25 cellular contexts compared by ENCODE assay signal in genomic region chr19:36183455-36183741, GRCh38. TPM values are rescaled to one million over a fixed set of nuclear protein-coding genes. Genes with fewer than 3 reads are reported as not detected.
DNase-seq lines count a peak whose midpoint lies in the region; FAIRE-seq and TF ChIP-seq lines count a peak whose summit lies in the region.
"Had no signal": no experiment of that assay in that cellular context is flagged by ENCODE, and none has a peak within 500 bp of the region (broad histone marks: within the 10 kb centered on the region; RNA-seq: fewer than 3 reads in every experiment).

No MANE protein-coding gene starts in this region.

- no peaks in the 10 kb centered on the region for H3K27me3 Mint-ChIP-seq in activated CD4-positive, alpha-beta T cell treated with anti-CD3 and anti-CD28 coated beads, Interleukin-2, amount 10 ng/mL, durations not matched to agents 7 days and 5 days
- H3K27me3 Mint-ChIP-seq: activated CD8-positive, alpha-beta T cell treated with anti-CD3 and anti-CD28 coated beads for 36 hours; CD8-positive, alpha-beta memory T cell; memory B cell; T-helper 17 cell had no signal

- FAIRE-seq in small intestine (lab: Jason Lieb, UNC): no peak
- FAIRE-seq: endothelial cell of umbilical vein, H54 had no signal

- no peaks in the 10 kb centered on the region for H4K20me1 ChIP-seq in smooth muscle cell (ENCODE audit: low read depth)

- CTCF ChIA-PET in activated CD4-positive, alpha-beta T cell treated with anti-CD3 and anti-CD28 coated beads, Interleukin-2, amount 10 ng/mL, durations not matched to agents 7 days and 5 days (lab: Charles Lee): interaction anchor here (1.1 kb wide), 1 partner anchor 8 kb away, joined by 3 read pairs; no protein-coding TSS in a partner anchor

- no peaks in the 10 kb centered on the region for H3K79me1 ChIP-seq in neuronal stem cell (ENCODE audit: low read depth, low read length)

- TF ChIP-seq CTCF in smooth muscle cell (IDR thresholded peaks at IDR 0.05; ENCODE audit: borderline replicate concordance, insufficient read depth, poor library complexity, severe bottlenecking): no peak

- no peak overlapping the region for H3K27ac Mint-ChIP-seq in activated CD4-positive, alpha-beta T cell treated with anti-CD3 and anti-CD28 coated beads, Interleukin-2, amount 10 ng/mL, durations not matched to agents 7 days and 5 days
- H3K27ac Mint-ChIP-seq: activated CD8-positive, alpha-beta T cell treated with anti-CD3 and anti-CD28 coated beads for 36 hours; activated naive CD4-positive, alpha-beta T cell treated with anti-CD3 and anti-CD28 coated beads for 36 hours; activated T-helper 1 cell treated with anti-CD3 and anti-CD28 coated beads, Interleukin-12 subunit alpha, Interleukin-12 subunit beta, Interleukin-2, Interleukin-4 antibody, amounts not matched to agents 30 ng/mL and 10 ng/mL and 1 ng/mL, durations not matched to agents 14 hours and 24 hours and 36 hours; CD8-positive, alpha-beta memory T cell; memory B cell; stimulated activated effector memory CD8-positive, alpha-beta T cell treated with anti-CD3 and anti-CD28 coated beads, Interleukin-12 subunit alpha, Interleukin-12 subunit beta, amount 100 ng/mL, for 72 hours; T-helper 17 cell had no signal

- no peaks in the 10 kb centered on the region for H3K79me2 ChIP-seq in smooth muscle cell (ENCODE audit: low read depth)

- H3K4ac ChIP-seq in neuronal stem cell (ENCODE audit: low read length): no peak overlapping the region

- H3K23ac ChIP-seq in neuronal stem cell (ENCODE audit: low read depth, low read length, poor library complexity): no peak overlapping the region

- no peak overlapping the region for H3K4me2 ChIP-seq in smooth muscle cell
- H3K4me2 ChIP-seq in neuronal stem cell (ENCODE audit: insufficient read depth, low read length, poor library complexity, severe bottlenecking): no peak overlapping the region
- H3K4me2 ChIP-seq: SK-N-SH had no signal

- POLR2A ChIA-PET in activated CD4-positive, alpha-beta T cell treated with anti-CD3 and anti-CD28 coated beads, Interleukin-2, amount 10 ng/mL, durations not matched to agents 7 days and 5 days (lab: Charles Lee): no interaction called here

- no peak overlapping the region for H4K91ac ChIP-seq in neuronal stem cell (ENCODE audit: low read depth, low read length, poor library complexity)

- 88% methylated on average over 7 of the region's 7 CpGs for WGBS in HUES64
- 86 to 92% methylated on average over 6 to 7 of the region's 7 CpGs for WGBS in mesodermal cell (ENCODE audit: insufficient coverage in 2 of 2), 2 experiments
- 89% methylated on average over 7 of the region's 7 CpGs for WGBS in smooth muscle cell (ENCODE audit: low lambda C conversion rate)
- 95 to 99% (median 96%) methylated on average over 7 of the region's 7 CpGs for WGBS in small intestine, 3 donors
- no CpG with 5 or more reads among the region's 7 CpGs for WGBS in neuronal stem cell (ENCODE audit: extremely low coverage in 2 of 2, insufficient read length in 2 of 2, insufficient replicate concordance in 1 of 2), 2 donors

- H3K9me3 ChIP-seq in HUES64 (ENCODE audit: insufficient read depth, low read depth, low read length) (no peaks in the 10 kb centered on the region), mesodermal cell (ENCODE audit: control insufficient read depth, low read length) (peaks cover 9% of the 10 kb centered on the region), smooth muscle cell (replicated peaks; ENCODE audit: low read depth) (no peaks in the 10 kb centered on the region), small intestine (ENCODE audit: control insufficient read depth, low read depth) (no peaks in the 10 kb centered on the region), neuronal stem cell (replicated peaks in 1 of 2; ENCODE audit: control insufficient read depth in 2 of 2, insufficient read depth in 1 of 2, low read depth in 1 of 2, low read length in 2 of 2) (peaks cover 2 to 13% of the 10 kb centered on the region in 2 donors)
- H3K9me3 ChIP-seq: SK-N-SH, upper lobe of left lung had no signal

- no peak overlapping the region for H3K18ac ChIP-seq in neuronal stem cell (ENCODE audit: low read length)

- H3K14ac ChIP-seq in neuronal stem cell (ENCODE audit: low read length): no peak overlapping the region

- H2BK15ac ChIP-seq in neuronal stem cell (ENCODE audit: low read length): no peak overlapping the region

- no peak for DNase-seq in epithelial cell of prostate (ENCODE audit: low read depth, low spot score)
- DNase-seq in smooth muscle cell (lab: John Stamatoyannopoulos, UW; ENCODE audit: unreplicated experiment): no peak
- no peak for DNase-seq in HPDE6-E6E7 (ENCODE audit: extremely low spot score)
- DNase-seq in small intestine: no peak
- DNase-seq in activated CD4-positive, alpha-beta T cell treated with anti-CD3 and anti-CD28 coated beads, Interleukin-2, amount 10 ng/mL, durations not matched to agents 7 days and 5 days: no peak
- no peak for DNase-seq in neuronal stem cell (ENCODE audit: low spot score)
- DNase-seq: activated CD4-positive, alpha-beta T cell treated with anti-CD3 and anti-CD28 coated beads for 1 hour; activated CD8-positive, alpha-beta memory T cell treated with anti-CD3 and anti-CD28 coated beads, Interleukin-2, amount 50 U/mL, for 48 hours; activated CD8-positive, alpha-beta T cell treated with anti-CD3 and anti-CD28 coated beads for 36 hours; activated naive CD4-positive, alpha-beta T cell treated with anti-CD3 and anti-CD28 coated beads for 36 hours; CD8-positive, alpha-beta memory T cell; DMS 273 treated with DMSO at 0.1 percent for 48 hours; NCI-H146; NCI-H2107; NCI-H345; SK-N-SH; T-helper 17 cell; upper lobe of left lung had no signal

- H3K9me3 Mint-ChIP-seq in activated CD4-positive, alpha-beta T cell treated with anti-CD3 and anti-CD28 coated beads, Interleukin-2, amount 10 ng/mL, durations not matched to agents 7 days and 5 days: no peaks in the 10 kb centered on the region
- H3K9me3 Mint-ChIP-seq: activated CD8-positive, alpha-beta T cell treated with anti-CD3 and anti-CD28 coated beads for 36 hours; activated naive CD4-positive, alpha-beta T cell treated with anti-CD3 and anti-CD28 coated beads for 36 hours; activated T-helper 1 cell treated with anti-CD3 and anti-CD28 coated beads, Interleukin-12 subunit alpha, Interleukin-12 subunit beta, Interleukin-2, Interleukin-4 antibody, amounts not matched to agents 30 ng/mL and 10 ng/mL and 1 ng/mL, durations not matched to agents 14 hours and 24 hours and 36 hours; CD8-positive, alpha-beta memory T cell; memory B cell; stimulated activated effector memory CD8-positive, alpha-beta T cell treated with anti-CD3 and anti-CD28 coated beads, Interleukin-12 subunit alpha, Interleukin-12 subunit beta, amount 100 ng/mL, for 72 hours had no signal

- H2AK5ac ChIP-seq in neuronal stem cell (ENCODE audit: low read depth, low read length): no peak overlapping the region

- H2BK12ac ChIP-seq in neuronal stem cell (ENCODE audit: low read length): no peak overlapping the region

- no peaks in the 10 kb centered on the region for H3K4me1 Mint-ChIP-seq in activated CD4-positive, alpha-beta T cell treated with anti-CD3 and anti-CD28 coated beads, Interleukin-2, amount 10 ng/mL, durations not matched to agents 7 days and 5 days
- H3K4me1 Mint-ChIP-seq: CD8-positive, alpha-beta memory T cell; memory B cell; stimulated activated effector memory CD8-positive, alpha-beta T cell treated with anti-CD3 and anti-CD28 coated beads, Interleukin-12 subunit alpha, Interleukin-12 subunit beta, amount 100 ng/mL, for 72 hours; T-helper 17 cell had no signal

- H4K8ac ChIP-seq in neuronal stem cell (ENCODE audit: low read depth, low read length): no peak overlapping the region

- H3K27ac ChIP-seq in HUES64 (ENCODE audit: low read depth, low read length) (peak overlapping the region; percentile 73), epithelial cell of prostate (peak overlapping the region; percentile 24), mesodermal cell (ENCODE audit: low read depth, low read length, severe bottlenecking) (peak overlapping the region; percentile 78), smooth muscle cell (ENCODE audit: low read depth) (peak overlapping the region; percentile 68), small intestine (ENCODE audit: low read depth in 1 of 2, low read length in 1 of 2) (no peak overlapping the region), neuronal stem cell (replicated peaks; ENCODE audit: low read length) (no peak overlapping the region)
- H3K27ac ChIP-seq: upper lobe of left lung had no signal

- no peak overlapping the region for H2BK120ac ChIP-seq in neuronal stem cell (ENCODE audit: low read depth, low read length)

- H3K27me3 ChIP-seq in HUES64 (ENCODE audit: insufficient read depth, low read length): no peaks in the 10 kb centered on the region
- H3K27me3 ChIP-seq in smooth muscle cell (ENCODE audit: low read depth): no peaks in the 10 kb centered on the region
- H3K27me3 ChIP-seq in small intestine (ENCODE audit: control insufficient read depth in 2 of 2, insufficient read depth in 2 of 2, low read length in 2 of 2): no peaks in the 10 kb centered on the region
- no peaks in the 10 kb centered on the region for H3K27me3 ChIP-seq in neuronal stem cell (ENCODE audit: control insufficient read depth in 3 of 3, insufficient read depth in 3 of 3, low read depth in 1 of 3, low read length in 3 of 3)
- H3K27me3 ChIP-seq: upper lobe of left lung had no signal

- H2BK5ac ChIP-seq in neuronal stem cell (ENCODE audit: low read length): no peak overlapping the region

- peaks cover 14% of the 10 kb centered on the region; the same call in 1 of the 2 replicates for H3K4me1 ChIP-seq in HUES64 (ENCODE audit: insufficient read depth, low read length)
- H3K4me1 ChIP-seq in mesodermal cell (ENCODE audit: control insufficient read depth, insufficient read depth, low read length, poor library complexity, severe bottlenecking): no peaks in the 10 kb centered on the region
- no peaks in the 10 kb centered on the region for H3K4me1 ChIP-seq in smooth muscle cell (ENCODE audit: low read depth)
- H3K4me1 ChIP-seq in small intestine (ENCODE audit: control insufficient read depth in 2 of 2, insufficient read depth in 1 of 2, low read depth in 1 of 2, low read length in 1 of 2): no peaks in the 10 kb centered on the region
- H3K4me1 ChIP-seq in neuronal stem cell (ENCODE audit: control insufficient read depth in 2 of 2, insufficient read depth in 1 of 2, low read depth in 1 of 2, low read length in 2 of 2): no peaks in the 10 kb centered on the region
- H3K4me1 ChIP-seq: upper lobe of left lung had no signal

- H3K36me3 Mint-ChIP-seq in activated CD4-positive, alpha-beta T cell treated with anti-CD3 and anti-CD28 coated beads, Interleukin-2, amount 10 ng/mL, durations not matched to agents 7 days and 5 days (ENCODE audit: low read depth): peaks cover 6% of the 10 kb centered on the region

- H3K4me3 Mint-ChIP-seq in activated CD4-positive, alpha-beta T cell treated with anti-CD3 and anti-CD28 coated beads, Interleukin-2, amount 10 ng/mL, durations not matched to agents 7 days and 5 days: no peak overlapping the region
- H3K4me3 Mint-ChIP-seq: activated CD8-positive, alpha-beta T cell treated with anti-CD3 and anti-CD28 coated beads for 36 hours; activated naive CD4-positive, alpha-beta T cell treated with anti-CD3 and anti-CD28 coated beads for 36 hours; activated T-helper 1 cell treated with anti-CD3 and anti-CD28 coated beads, Interleukin-12 subunit alpha, Interleukin-12 subunit beta, Interleukin-2, Interleukin-4 antibody, amounts not matched to agents 30 ng/mL and 10 ng/mL and 1 ng/mL, durations not matched to agents 14 hours and 24 hours and 36 hours; CD8-positive, alpha-beta memory T cell; memory B cell; stimulated activated effector memory CD8-positive, alpha-beta T cell treated with anti-CD3 and anti-CD28 coated beads, Interleukin-12 subunit alpha, Interleukin-12 subunit beta, amount 100 ng/mL, for 72 hours; T-helper 17 cell had no signal

- no peak overlapping the region for H3K4me3 ChIP-seq in HUES64 (ENCODE audit: low read length)
- H3K4me3 ChIP-seq in mesodermal cell (ENCODE audit: extremely low read depth, insufficient read depth, low read length, poor library complexity, severe bottlenecking): no peak overlapping the region
- no peak overlapping the region for H3K4me3 ChIP-seq in smooth muscle cell
- H3K4me3 ChIP-seq in small intestine (ENCODE audit: low read depth in 1 of 2, low read length in 2 of 2): no peak overlapping the region
- H3K4me3 ChIP-seq in neuronal stem cell (ENCODE audit: low read length in 2 of 2): no peak overlapping the region
- H3K4me3 ChIP-seq: upper lobe of left lung had no signal

- H3K9ac ChIP-seq in HUES64 (ENCODE audit: low read depth, low read length) (peak overlapping the region; percentile 14; the same call in 1 of the 2 replicates), smooth muscle cell (ENCODE audit: low read depth) (no peak overlapping the region), neuronal stem cell (ENCODE audit: low read depth, low read length, poor library complexity) (no peak overlapping the region)
- H3K9ac ChIP-seq: SK-N-SH had no signal

- H3K36me3 ChIP-seq in HUES64 (ENCODE audit: insufficient read depth, low read length) (peaks cover 5% of the 10 kb centered on the region; the same call in 1 of the 2 replicates), mesodermal cell (ENCODE audit: control insufficient read depth, insufficient read depth, low read length) (peaks cover 4% of the 10 kb centered on the region), smooth muscle cell (ENCODE audit: low read depth) (no peaks in the 10 kb centered on the region), small intestine (ENCODE audit: control insufficient read depth in 2 of 2, insufficient read depth in 2 of 2, low read length in 2 of 2) (peaks cover 0 to 4% of the 10 kb centered on the region in 2 donors), neuronal stem cell (replicated peaks in 1 of 2; ENCODE audit: control insufficient read depth in 2 of 2, insufficient read depth in 2 of 2, low read length in 2 of 2) (peaks cover 1 to 15% of the 10 kb centered on the region in 2 donors)

- no peaks in the 10 kb centered on the region for H3F3A ChIP-seq in smooth muscle cell (ENCODE audit: low read depth)

- no peak overlapping the region for H2AFZ ChIP-seq in smooth muscle cell (ENCODE audit: low read depth)
- no peak overlapping the region for H2AFZ ChIP-seq in neuronal stem cell (ENCODE audit: low read length)

RNA-seq across cellular contexts. Expression of gene ZNF565, which starts 31.1 kb away (rescaled TPM):
- 3.2 TPM for polyA plus RNA-seq in HUES64 (2013, experiment 1 of 2)
- polyA plus RNA-seq in HUES64 (2013, experiment 2 of 2): 3.6 TPM
- polyA plus RNA-seq in mesodermal cell (2013, experiment 1 of 2): 3.2 TPM
- 3.0 TPM for polyA plus RNA-seq in mesodermal cell (2013, experiment 2 of 2)
- total RNA-seq in smooth muscle cell: 4.5 and 8.6 TPM in 2 replicates
- polyA plus RNA-seq in smooth muscle cell (2.6 and 4.7 TPM in 2 replicates), small intestine (1 to 10 TPM; 1.6 to 3.4 (median 2.3) TPM)
- total RNA-seq in activated CD4-positive, alpha-beta T cell treated with anti-CD3 and anti-CD28 coated beads, Interleukin-2, amount 10 ng/mL, durations not matched to agents 7 days and 5 days: 1 to 10 TPM; 2.7 to 3.3 TPM
- 1.9 TPM for polyA plus RNA-seq in neuronal stem cell (2013, experiment 1 of 2)
- 1.6 TPM for polyA plus RNA-seq in neuronal stem cell (2013, experiment 2 of 2)

RNA-seq across cellular contexts. Expression of gene COX7A1, which starts 31.2 kb away (rescaled TPM):
- not detected for polyA plus RNA-seq in HUES64 (2013, experiment 1 of 2)
- polyA plus RNA-seq in HUES64 (2013, experiment 2 of 2): not detected
- not detected for polyA plus RNA-seq in mesodermal cell (2013, experiment 1 of 2)
- polyA plus RNA-seq in mesodermal cell (2013, experiment 2 of 2): not detected
- not detected in 2 replicates for total RNA-seq in smooth muscle cell
- polyA plus RNA-seq in smooth muscle cell: 1.5 TPM in 1 of 2 replicates, not detected in the other
- 10 to 100 TPM in 2 of 3 donors, 1 to 10 TPM in 1; 1.3 to 26.2 (median 15.6) TPM for polyA plus RNA-seq in small intestine
- not detected for total RNA-seq in activated CD4-positive, alpha-beta T cell treated with anti-CD3 and anti-CD28 coated beads, Interleukin-2, amount 10 ng/mL, durations not matched to agents 7 days and 5 days
- polyA plus RNA-seq in neuronal stem cell (2013, experiment 1 of 2): not detected
- polyA plus RNA-seq in neuronal stem cell (2013, experiment 2 of 2): not detected
- total RNA-seq: activated CD8-positive, alpha-beta T cell treated with anti-CD3 and anti-CD28 coated beads for 36 hours; activated naive CD4-positive, alpha-beta T cell treated with anti-CD3 and anti-CD28 coated beads for 36 hours; activated T-helper 1 cell treated with anti-CD3 and anti-CD28 coated beads, Interleukin-12 subunit alpha, Interleukin-12 subunit beta, Interleukin-2, Interleukin-4 antibody, amounts not matched to agents 30 ng/mL and 10 ng/mL and 1 ng/mL, durations not matched to agents 14 hours and 24 hours and 36 hours; CD8-positive, alpha-beta memory T cell; T-helper 17 cell had no signal
- polyA plus RNA-seq: CD8-positive, alpha-beta memory T cell; SK-N-SH had no signal

RNA-seq across cellular contexts. Expression of gene ZNF146, which starts 31.5 kb away (rescaled TPM):
- 106 TPM for polyA plus RNA-seq in HUES64 (2013, experiment 1 of 2)
- polyA plus RNA-seq in HUES64 (2013, experiment 2 of 2): 108 TPM
- 82.6 TPM for polyA plus RNA-seq in mesodermal cell (2013, experiment 1 of 2)
- polyA plus RNA-seq in mesodermal cell (2013, experiment 2 of 2): 85.0 TPM
- total RNA-seq in smooth muscle cell: 155 and 161 TPM in 2 replicates
- 49.4 and 57.5 TPM in 2 replicates for polyA plus RNA-seq in smooth muscle cell
- 10 to 100 TPM; 18.4 to 31.7 (median 19.7) TPM for polyA plus RNA-seq in small intestine
- total RNA-seq in activated CD4-positive, alpha-beta T cell treated with anti-CD3 and anti-CD28 coated beads, Interleukin-2, amount 10 ng/mL, durations not matched to agents 7 days and 5 days: 10 to 100 TPM; 59.5 to 65.0 TPM
- 71.1 TPM for polyA plus RNA-seq in neuronal stem cell (2013, experiment 1 of 2)
- polyA plus RNA-seq in neuronal stem cell (2013, experiment 2 of 2): 72.3 TPM

RNA-seq across cellular contexts. Expression of gene CAPNS1, which starts 43.5 kb away (rescaled TPM):
- 376 TPM for polyA plus RNA-seq in HUES64 (2013, experiment 1 of 2)
- polyA plus RNA-seq in HUES64 (2013, experiment 2 of 2): 356 TPM
- 761 TPM for polyA plus RNA-seq in mesodermal cell (2013, experiment 1 of 2)
- polyA plus RNA-seq in mesodermal cell (2013, experiment 2 of 2): 703 TPM
- total RNA-seq in smooth muscle cell: 183 and 252 TPM in 2 replicates
- polyA plus RNA-seq in smooth muscle cell: 365 and 383 TPM in 2 replicates
- polyA plus RNA-seq in small intestine: 1,000 to 10,000 TPM in 1 of 3 donors, 100 to 1,000 TPM in 2; 637 to 1,094 (median 913) TPM
- total RNA-seq in activated CD4-positive, alpha-beta T cell treated with anti-CD3 and anti-CD28 coated beads, Interleukin-2, amount 10 ng/mL, durations not matched to agents 7 days and 5 days: 100 to 1,000 TPM; 449 to 519 TPM
- polyA plus RNA-seq in neuronal stem cell (2013, experiment 1 of 2): 305 TPM
- 308 TPM for polyA plus RNA-seq in neuronal stem cell (2013, experiment 2 of 2)

Comparison
In these comparisons a context has a peak if more than half of its experiments do, and no peak if none do; other contexts are left out.
1. H3K27ac ChIP-seq: peak in HUES64 (single experiment), epithelial cell of prostate (single experiment), mesodermal cell (single experiment) and smooth muscle cell (single experiment); none in small intestine (0 of 2) and neuronal stem cell (single experiment).